1 cellular context compared by ENCODE assay signal in the genomic region with DNA sequence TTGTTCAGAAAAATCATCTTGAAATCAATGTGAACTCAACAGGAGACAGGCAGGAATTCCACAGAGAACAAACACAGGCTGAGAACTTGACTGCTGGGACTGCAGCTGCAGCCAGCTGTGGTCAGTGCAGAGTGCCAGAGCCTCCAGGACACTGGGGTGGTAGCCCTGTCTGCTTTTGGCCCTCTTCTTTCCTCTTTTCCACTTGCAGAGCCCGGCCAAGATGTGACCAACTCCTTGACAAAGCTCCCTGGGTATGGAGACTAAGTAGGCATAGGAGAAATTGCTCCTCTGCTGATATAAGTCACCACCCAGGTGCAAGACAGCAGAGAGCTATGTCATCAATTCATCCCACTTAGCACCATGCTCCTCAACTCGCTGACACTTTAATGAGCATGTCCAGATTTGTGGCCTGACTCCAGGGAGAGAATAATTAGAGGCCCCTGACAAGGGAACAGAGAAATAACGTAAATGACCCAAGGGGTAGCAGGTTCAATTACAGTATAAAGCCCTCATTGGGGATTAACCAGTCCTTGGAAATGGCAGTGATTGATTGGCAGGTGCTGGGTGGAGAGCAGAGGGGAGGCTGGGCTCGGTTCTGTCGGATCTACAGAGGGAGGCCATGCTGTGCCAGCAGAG.
TF ChIP-seq lines count a peak whose summit lies in the region.

No MANE protein-coding gene starts in this region.

TF ChIP-seq in HEK293, 187 proteins besides CTCF, POLR2A, EP300 and RAD21 (continued from another document and continues in another):
- TF ChIP-seq, protein P1, sequence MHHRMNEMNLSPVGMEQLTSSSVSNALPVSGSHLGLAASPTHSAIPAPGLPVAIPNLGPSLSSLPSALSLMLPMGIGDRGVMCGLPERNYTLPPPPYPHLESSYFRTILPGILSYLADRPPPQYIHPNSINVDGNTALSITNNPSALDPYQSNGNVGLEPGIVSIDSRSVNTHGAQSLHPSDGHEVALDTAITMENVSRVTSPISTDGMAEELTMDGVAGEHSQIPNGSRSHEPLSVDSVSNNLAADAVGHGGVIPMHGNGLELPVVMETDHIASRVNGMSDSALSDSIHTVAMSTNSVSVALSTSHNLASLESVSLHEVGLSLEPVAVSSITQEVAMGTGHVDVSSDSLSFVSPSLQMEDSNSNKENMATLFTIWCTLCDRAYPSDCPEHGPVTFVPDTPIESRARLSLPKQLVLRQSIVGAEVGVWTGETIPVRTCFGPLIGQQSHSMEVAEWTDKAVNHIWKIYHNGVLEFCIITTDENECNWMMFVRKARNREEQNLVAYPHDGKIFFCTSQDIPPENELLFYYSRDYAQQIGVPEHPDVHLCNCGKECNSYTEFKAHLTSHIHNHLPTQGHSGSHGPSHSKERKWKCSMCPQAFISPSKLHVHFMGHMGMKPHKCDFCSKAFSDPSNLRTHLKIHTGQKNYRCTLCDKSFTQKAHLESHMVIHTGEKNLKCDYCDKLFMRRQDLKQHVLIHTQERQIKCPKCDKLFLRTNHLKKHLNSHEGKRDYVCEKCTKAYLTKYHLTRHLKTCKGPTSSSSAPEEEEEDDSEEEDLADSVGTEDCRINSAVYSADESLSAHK (tag by site-specific recombination; IDR thresholded peaks at IDR 0.05): peak; percentile 44; the same call in 1 of the 2 replicates
- TF ChIP-seq MZF1 (tag by site-specific recombination; IDR thresholded peaks at IDR 0.05; ENCODE audit: borderline replicate concordance): no peak
- no peak for TF ChIP-seq ZNF529 (tag by site-specific recombination; IDR thresholded peaks at IDR 0.05; ENCODE audit: insufficient replicate concordance)
- TF ChIP-seq, protein P2, sequence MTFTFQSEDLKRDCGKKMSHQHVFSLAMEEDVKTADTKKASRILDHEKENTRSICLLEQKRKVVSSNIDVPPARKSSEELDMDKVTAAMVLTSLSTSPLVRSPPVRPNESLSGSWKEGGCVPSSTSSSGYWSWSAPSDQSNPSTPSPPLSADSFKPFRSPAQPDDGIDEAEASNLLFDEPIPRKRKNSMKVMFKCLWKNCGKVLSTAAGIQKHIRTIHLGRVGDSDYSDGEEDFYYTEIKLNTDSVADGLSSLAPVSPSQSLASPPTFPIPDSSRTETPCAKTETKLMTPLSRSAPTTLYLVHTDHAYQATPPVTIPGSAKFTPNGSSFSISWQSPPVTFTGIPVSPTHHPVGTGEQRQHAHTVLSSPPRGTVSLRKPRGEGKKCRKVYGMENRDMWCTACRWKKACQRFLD (tag by site-specific recombination; IDR thresholded peaks at IDR 0.05): no peak
- no peak for TF ChIP-seq SCRT1 (tag by site-specific recombination; IDR thresholded peaks at IDR 0.05; ENCODE audit: borderline replicate concordance)
- peak; percentile 40; the same call in 1 of the 2 replicates for TF ChIP-seq IKZF3 (tag by site-specific recombination; IDR thresholded peaks at IDR 0.05)
- TF ChIP-seq REPIN1 (tag by site-specific recombination; IDR thresholded peaks at IDR 0.05; ENCODE audit: low read depth): no peak
- no peak for TF ChIP-seq ZNF114 (tag by site-specific recombination; IDR thresholded peaks at IDR 0.05)
- peak; percentile 77; the same call in 1 of the 2 replicates for TF ChIP-seq GLI2 (tag by site-specific recombination; IDR thresholded peaks at IDR 0.05; ENCODE audit: borderline replicate concordance, low read depth)
- TF ChIP-seq ZEB2 (tag by site-specific recombination; IDR thresholded peaks at IDR 0.05): 0 out of 2 replicates have a peak, but pooled peaks have one; percentile 33
- TF ChIP-seq, protein P3, sequence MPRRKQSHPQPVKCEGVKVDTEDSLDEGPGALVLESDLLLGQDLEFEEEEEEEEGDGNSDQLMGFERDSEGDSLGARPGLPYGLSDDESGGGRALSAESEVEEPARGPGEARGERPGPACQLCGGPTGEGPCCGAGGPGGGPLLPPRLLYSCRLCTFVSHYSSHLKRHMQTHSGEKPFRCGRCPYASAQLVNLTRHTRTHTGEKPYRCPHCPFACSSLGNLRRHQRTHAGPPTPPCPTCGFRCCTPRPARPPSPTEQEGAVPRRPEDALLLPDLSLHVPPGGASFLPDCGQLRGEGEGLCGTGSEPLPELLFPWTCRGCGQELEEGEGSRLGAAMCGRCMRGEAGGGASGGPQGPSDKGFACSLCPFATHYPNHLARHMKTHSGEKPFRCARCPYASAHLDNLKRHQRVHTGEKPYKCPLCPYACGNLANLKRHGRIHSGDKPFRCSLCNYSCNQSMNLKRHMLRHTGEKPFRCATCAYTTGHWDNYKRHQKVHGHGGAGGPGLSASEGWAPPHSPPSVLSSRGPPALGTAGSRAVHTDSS (tag by site-specific recombination; IDR thresholded peaks at IDR 0.05): no peak
- no peak for TF ChIP-seq ZNF221 (tag by site-specific recombination; IDR thresholded peaks at IDR 0.05; ENCODE audit: borderline replicate concordance)
- peak; percentile 50; the same call in 1 of the 2 replicates for TF ChIP-seq ZNF366 (tag by site-specific recombination; conservative IDR thresholded peaks at IDR 0.05)
- TF ChIP-seq GLI4 (tag by site-specific recombination; IDR thresholded peaks at IDR 0.05): no peak
- TF ChIP-seq ZIC2 (tag by site-specific recombination; IDR thresholded peaks at IDR 0.05): peak; percentile 79
- TF ChIP-seq, protein P4, sequence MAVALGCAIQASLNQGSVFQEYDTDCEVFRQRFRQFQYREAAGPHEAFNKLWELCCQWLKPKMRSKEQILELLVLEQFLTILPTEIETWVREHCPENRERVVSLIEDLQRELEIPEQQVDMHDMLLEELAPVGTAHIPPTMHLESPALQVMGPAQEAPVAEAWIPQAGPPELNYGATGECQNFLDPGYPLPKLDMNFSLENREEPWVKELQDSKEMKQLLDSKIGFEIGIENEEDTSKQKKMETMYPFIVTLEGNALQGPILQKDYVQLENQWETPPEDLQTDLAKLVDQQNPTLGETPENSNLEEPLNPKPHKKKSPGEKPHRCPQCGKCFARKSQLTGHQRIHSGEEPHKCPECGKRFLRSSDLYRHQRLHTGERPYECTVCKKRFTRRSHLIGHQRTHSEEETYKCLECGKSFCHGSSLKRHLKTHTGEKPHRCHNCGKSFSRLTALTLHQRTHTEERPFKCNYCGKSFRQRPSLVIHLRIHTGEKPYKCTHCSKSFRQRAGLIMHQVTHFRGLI (tag by site-specific recombination; IDR thresholded peaks at IDR 0.05): no peak
- TF ChIP-seq SP2 (tag by site-specific recombination; IDR thresholded peaks at IDR 0.05): no peak
- TF ChIP-seq ZNF624 (tag by site-specific recombination; IDR thresholded peaks at IDR 0.05): no peak
- TF ChIP-seq ZNF324 (tag by site-specific recombination; IDR thresholded peaks at IDR 0.05): no peak
- no peak for TF ChIP-seq HOXC10 (CRISPR knock-in tag; IDR thresholded peaks at IDR 0.05)
- 0 out of 2 replicates have a peak, but pooled peaks have one; percentile 25 for TF ChIP-seq ZSCAN30 (tag by site-specific recombination; IDR thresholded peaks at IDR 0.05)
- no peak for TF ChIP-seq ZBTB21 (tag by site-specific recombination; IDR thresholded peaks at IDR 0.05)
- TF ChIP-seq, protein P5, sequence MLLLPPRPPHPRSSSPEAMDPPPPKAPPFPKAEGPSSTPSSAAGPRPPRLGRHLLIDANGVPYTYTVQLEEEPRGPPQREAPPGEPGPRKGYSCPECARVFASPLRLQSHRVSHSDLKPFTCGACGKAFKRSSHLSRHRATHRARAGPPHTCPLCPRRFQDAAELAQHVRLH (tag by site-specific recombination; IDR thresholded peaks at IDR 0.05): no peak
- TF ChIP-seq, protein P6, sequence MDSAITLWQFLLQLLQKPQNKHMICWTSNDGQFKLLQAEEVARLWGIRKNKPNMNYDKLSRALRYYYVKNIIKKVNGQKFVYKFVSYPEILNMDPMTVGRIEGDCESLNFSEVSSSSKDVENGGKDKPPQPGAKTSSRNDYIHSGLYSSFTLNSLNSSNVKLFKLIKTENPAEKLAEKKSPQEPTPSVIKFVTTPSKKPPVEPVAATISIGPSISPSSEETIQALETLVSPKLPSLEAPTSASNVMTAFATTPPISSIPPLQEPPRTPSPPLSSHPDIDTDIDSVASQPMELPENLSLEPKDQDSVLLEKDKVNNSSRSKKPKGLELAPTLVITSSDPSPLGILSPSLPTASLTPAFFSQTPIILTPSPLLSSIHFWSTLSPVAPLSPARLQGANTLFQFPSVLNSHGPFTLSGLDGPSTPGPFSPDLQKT (IDR thresholded peaks at IDR 0.05; ENCODE audit: borderline replicate concordance, low read depth, low read length): no peak
- peak; percentile 31; the same call in 1 of the 2 replicates for TF ChIP-seq WT1 (tag by site-specific recombination; IDR thresholded peaks at IDR 0.05)
- no peak for TF ChIP-seq ZNF350 (tag by site-specific recombination; IDR thresholded peaks at IDR 0.05)
- TF ChIP-seq SP7 (tag by site-specific recombination; IDR thresholded peaks at IDR 0.05): peak; percentile 99
- TF ChIP-seq BCL11A (tag by site-specific recombination; IDR thresholded peaks at IDR 0.05; ENCODE audit: low read depth): no peak
- no peak for TF ChIP-seq ZNF169 (tag by site-specific recombination; IDR thresholded peaks at IDR 0.05)
- TF ChIP-seq ZFP69B (tag by site-specific recombination; IDR thresholded peaks at IDR 0.05): no peak
- TF ChIP-seq ZNF670 (tag by site-specific recombination; IDR thresholded peaks at IDR 0.05; ENCODE audit: low read depth): no peak
- TF ChIP-seq ZNF184 (tag by site-specific recombination; IDR thresholded peaks at IDR 0.05): no peak
- peak; percentile 75 for TF ChIP-seq OSR2 (tag by site-specific recombination; IDR thresholded peaks at IDR 0.05)
- TF ChIP-seq ZNF530 (tag by site-specific recombination; IDR thresholded peaks at IDR 0.05; ENCODE audit: low read depth): no peak
- TF ChIP-seq, protein P7, sequence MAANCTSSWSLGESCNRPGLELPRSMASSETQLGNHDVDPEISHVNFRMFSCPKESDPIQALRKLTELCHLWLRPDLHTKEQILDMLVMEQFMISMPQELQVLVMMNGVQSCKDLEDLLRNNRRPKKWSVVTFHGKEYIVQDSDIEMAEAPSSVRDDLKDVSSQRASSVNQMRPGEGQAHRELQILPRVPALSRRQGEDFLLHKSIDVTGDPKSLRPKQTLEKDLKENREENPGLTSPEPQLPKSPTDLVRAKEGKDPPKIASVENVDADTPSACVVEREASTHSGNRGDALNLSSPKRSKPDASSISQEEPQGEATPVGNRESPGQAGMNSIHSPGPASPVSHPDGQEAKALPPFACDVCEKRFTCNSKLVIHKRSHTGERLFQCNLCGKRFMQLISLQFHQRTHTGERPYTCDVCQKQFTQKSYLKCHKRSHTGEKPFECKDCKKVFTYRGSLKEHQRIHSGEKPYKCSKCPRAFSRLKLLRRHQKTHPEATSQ (tag by site-specific recombination; IDR thresholded peaks at IDR 0.05): no peak
- TF ChIP-seq, protein P8, sequence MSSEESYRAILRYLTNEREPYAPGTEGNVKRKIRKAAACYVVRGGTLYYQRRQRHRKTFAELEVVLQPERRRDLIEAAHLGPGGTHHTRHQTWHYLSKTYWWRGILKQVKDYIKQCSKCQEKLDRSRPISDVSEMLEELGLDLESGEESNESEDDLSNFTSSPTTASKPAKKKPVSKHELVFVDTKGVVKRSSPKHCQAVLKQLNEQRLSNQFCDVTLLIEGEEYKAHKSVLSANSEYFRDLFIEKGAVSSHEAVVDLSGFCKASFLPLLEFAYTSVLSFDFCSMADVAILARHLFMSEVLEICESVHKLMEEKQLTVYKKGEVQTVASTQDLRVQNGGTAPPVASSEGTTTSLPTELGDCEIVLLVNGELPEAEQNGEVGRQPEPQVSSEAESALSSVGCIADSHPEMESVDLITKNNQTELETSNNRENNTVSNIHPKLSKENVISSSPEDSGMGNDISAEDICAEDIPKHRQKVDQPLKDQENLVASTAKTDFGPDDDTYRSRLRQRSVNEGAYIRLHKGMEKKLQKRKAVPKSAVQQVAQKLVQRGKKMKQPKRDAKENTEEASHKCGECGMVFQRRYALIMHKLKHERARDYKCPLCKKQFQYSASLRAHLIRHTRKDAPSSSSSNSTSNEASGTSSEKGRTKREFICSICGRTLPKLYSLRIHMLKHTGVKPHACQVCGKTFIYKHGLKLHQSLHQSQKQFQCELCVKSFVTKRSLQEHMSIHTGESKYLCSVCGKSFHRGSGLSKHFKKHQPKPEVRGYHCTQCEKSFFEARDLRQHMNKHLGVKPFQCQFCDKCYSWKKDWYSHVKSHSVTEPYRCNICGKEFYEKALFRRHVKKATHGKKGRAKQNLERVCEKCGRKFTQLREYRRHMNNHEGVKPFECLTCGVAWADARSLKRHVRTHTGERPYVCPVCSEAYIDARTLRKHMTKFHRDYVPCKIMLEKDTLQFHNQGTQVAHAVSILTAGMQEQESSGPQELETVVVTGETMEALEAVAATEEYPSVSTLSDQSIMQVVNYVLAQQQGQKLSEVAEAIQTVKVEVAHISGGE (tag by site-specific recombination; conservative IDR thresholded peaks at IDR 0.05; ENCODE audit: low read depth): no peak
- TF ChIP-seq ZNF664 (tag by site-specific recombination; IDR thresholded peaks at IDR 0.05): no peak
- TF ChIP-seq, protein P9, sequence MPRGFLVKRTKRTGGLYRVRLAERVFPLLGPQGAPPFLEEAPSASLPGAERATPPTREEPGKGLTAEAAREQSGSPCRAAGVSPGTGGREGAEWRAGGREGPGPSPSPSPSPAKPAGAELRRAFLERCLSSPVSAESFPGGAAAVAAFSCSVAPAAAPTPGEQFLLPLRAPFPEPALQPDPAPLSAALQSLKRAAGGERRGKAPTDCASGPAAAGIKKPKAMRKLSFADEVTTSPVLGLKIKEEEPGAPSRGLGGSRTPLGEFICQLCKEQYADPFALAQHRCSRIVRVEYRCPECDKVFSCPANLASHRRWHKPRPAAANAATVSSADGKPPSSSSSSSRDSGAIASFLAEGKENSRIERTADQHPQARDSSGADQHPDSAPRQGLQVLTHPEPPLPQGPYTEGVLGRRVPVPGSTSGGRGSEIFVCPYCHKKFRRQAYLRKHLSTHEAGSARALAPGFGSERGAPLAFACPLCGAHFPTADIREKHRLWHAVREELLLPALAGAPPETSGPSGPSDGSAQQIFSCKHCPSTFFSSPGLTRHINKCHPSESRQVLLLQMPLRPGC (tag by site-specific recombination; IDR thresholded peaks at IDR 0.05): 0 out of 2 replicates have a peak, but pooled peaks have one; percentile 44
- no peak for TF ChIP-seq ZNF10 (tag by site-specific recombination; IDR thresholded peaks at IDR 0.05)
- no peak for TF ChIP-seq ZNF830 (tag by site-specific recombination; IDR thresholded peaks at IDR 0.05; ENCODE audit: low read depth)
- no peak for TF ChIP-seq ZNF792 (tag by site-specific recombination; IDR thresholded peaks at IDR 0.05)
- no peak for TF ChIP-seq ZNF266 (tag by site-specific recombination; IDR thresholded peaks at IDR 0.05; ENCODE audit: low read depth)
- TF ChIP-seq, protein P10, sequence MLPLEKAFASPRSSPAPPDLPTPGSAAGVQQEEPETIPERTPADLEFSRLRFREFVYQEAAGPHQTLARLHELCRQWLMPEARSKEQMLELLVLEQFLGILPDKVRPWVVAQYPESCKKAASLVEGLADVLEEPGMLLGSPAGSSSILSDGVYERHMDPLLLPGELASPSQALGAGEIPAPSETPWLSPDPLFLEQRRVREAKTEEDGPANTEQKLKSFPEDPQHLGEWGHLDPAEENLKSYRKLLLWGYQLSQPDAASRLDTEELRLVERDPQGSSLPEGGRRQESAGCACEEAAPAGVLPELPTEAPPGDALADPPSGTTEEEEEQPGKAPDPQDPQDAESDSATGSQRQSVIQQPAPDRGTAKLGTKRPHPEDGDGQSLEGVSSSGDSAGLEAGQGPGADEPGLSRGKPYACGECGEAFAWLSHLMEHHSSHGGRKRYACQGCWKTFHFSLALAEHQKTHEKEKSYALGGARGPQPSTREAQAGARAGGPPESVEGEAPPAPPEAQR (tag by site-specific recombination; IDR thresholded peaks at IDR 0.05): no peak
- TF ChIP-seq ZNF549 (tag by site-specific recombination; IDR thresholded peaks at IDR 0.05): no peak
- no peak for TF ChIP-seq ZNF791 (tag by site-specific recombination; IDR thresholded peaks at IDR 0.05)
- 0 out of 2 replicates have a peak, but pooled peaks have one; percentile 55 for TF ChIP-seq ZNF24 (tag by site-specific recombination; IDR thresholded peaks at IDR 0.05)
